37 cellular contexts compared by ENCODE assay signal in the genomic region with DNA sequence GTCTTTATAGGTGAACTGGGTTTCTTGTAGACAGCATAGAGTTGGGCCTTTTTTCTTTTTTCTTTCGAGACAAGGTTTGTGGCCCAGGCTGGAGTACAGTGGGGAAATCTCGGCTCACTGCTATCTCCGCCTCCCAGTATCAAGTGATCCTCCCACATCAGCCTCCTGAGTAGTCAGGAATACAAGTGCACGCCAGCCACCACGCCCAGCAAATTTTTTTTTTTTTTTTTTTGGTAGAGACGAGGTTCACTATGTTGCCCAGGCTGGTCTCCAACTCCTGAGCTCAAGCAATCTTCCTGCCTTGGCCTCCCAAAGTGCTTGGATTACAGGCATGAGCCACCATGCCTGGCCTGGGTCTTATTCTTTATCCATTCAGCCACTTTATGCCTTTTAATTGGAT. TPM values are rescaled to one million over a fixed set of nuclear protein-coding genes. Genes with fewer than 3 reads are reported as not detected.
"Had no signal": no experiment of that assay in that cellular context is flagged by ENCODE, and none has a peak within 500 bp of the region (broad histone marks: within the 10 kb centered on the region; RNA-seq: fewer than 3 reads in every experiment).

No MANE protein-coding gene starts in this region.

- H3K36me3 ChIP-seq: brain microvascular endothelial cell, cardiac muscle cell, Peyer's patch, SJSA1 had no signal

- H3K9me3 ChIP-seq: Peyer's patch had no signal

- H3K27ac ChIP-seq: brain microvascular endothelial cell, cardiac muscle cell, Peyer's patch, SJSA1, VCaP had no signal

- H3K27me3 Mint-ChIP-seq: activated B cell treated with CpG ODN at 0.5 μM for 24 hours; activated CD4-positive, alpha-beta memory T cell treated with anti-CD3 and anti-CD28 coated beads for 36 hours; activated naive CD8-positive, alpha-beta T cell treated with anti-CD3 and anti-CD28 coated beads for 36 hours; activated T-helper 17 cell treated with anti-CD3 and anti-CD28 coated beads, Interleukin-2, amount 50 U/mL, for 72 hours; central memory CD8-positive, alpha-beta T cell had no signal

- H3K27me3 ChIP-seq: brain microvascular endothelial cell, cardiac muscle cell, Peyer's patch, SJSA1 had no signal

- H3K9me3 Mint-ChIP-seq: activated T-helper 17 cell treated with anti-CD3 and anti-CD28 coated beads, Interleukin-2, amount 50 U/mL, for 72 hours had no signal

- H3K4me1 ChIP-seq: Peyer's patch had no signal

- H3K4me1 Mint-ChIP-seq: central memory CD8-positive, alpha-beta T cell had no signal

- H3K4me3 Mint-ChIP-seq: activated B cell treated with CpG ODN at 0.5 μM for 24 hours; activated CD4-positive, alpha-beta memory T cell treated with anti-CD3 and anti-CD28 coated beads for 36 hours; activated naive CD8-positive, alpha-beta T cell treated with anti-CD3 and anti-CD28 coated beads for 36 hours; activated T-cell treated with anti-CD3 and anti-CD28 coated beads, Interleukin-2, amount 50 U/mL, for 72 hours; activated T-helper 17 cell treated with anti-CD3 and anti-CD28 coated beads, Interleukin-2, amount 50 U/mL, for 72 hours; central memory CD8-positive, alpha-beta T cell had no signal

- ATAC-seq: activated T-cell treated with anti-CD3 and anti-CD28 coated beads, Interleukin-2, amount 50 U/mL, for 72 hours; activated T-helper 17 cell treated with anti-CD3 and anti-CD28 coated beads, Interleukin-2, amount 50 U/mL, for 72 hours; PC-3; SK-N-SH treated with all-trans-retinoic acid at 6 μM for 48 hours had no signal

- H3K4me3 ChIP-seq: cardiac muscle cell, Peyer's patch, SJSA1 had no signal

- DNase-seq: activated B cell treated with CpG ODN at 0.5 μM for 24 hours; activated CD4-positive, alpha-beta memory T cell treated with anti-CD3 and anti-CD28 coated beads for 36 hours; activated CD4-positive, alpha-beta T cell treated with anti-CD3 and anti-CD28 coated beads for 4 hours; activated CD4-positive, alpha-beta T cell treated with anti-CD3 and anti-CD28 coated beads, Interleukin-2, amount 50 U/mL, for 1 hour; activated CD4-positive, CD25-positive, alpha-beta regulatory T cell treated with anti-CD3 and anti-CD28 coated beads, Interleukin-2, amount 50 U/mL, for 72 hours; activated effector memory CD4-positive, alpha-beta T cell treated with anti-CD3 and anti-CD28 coated beads, Interleukin-2, amount 50 U/mL, for 16 hours; activated naive CD4-positive, alpha-beta T cell; activated naive CD4-positive, alpha-beta T cell treated with anti-CD3 and anti-CD28 coated beads, Interleukin-2, amount 50 U/mL, for 16 hours; activated naive CD8-positive, alpha-beta T cell treated with anti-CD3 and anti-CD28 coated beads for 36 hours; activated T-cell treated with anti-CD3 and anti-CD28 coated beads, Interleukin-2, amount 50 U/mL, for 1 hour; activated T-cell treated with anti-CD3 and anti-CD28 coated beads, Interleukin-2, amount 50 U/mL, for 72 hours; amniotic stem cell; aorta; brain microvascular endothelial cell; Karpas-422; MM.1S; NCI-H1105; NCI-H1417 treated with DMSO at 0.1 percent for 48 hours; NCI-H187 treated with DMSO at 0.1 percent for 48 hours; NCI-H2081; NCI-H2171 treated with DMSO at 0.1 percent for 48 hours; NCI-H2227 treated with DMSO at 0.1 percent for 48 hours; NCI-H524 treated with DMSO at 0.1 percent for 48 hours; PC-3; RPMI8226; SHP77 treated with DMSO at 0.1 percent for 48 hours; T-helper 1 cell; T-helper 2 cell; T-helper 9 cell had no signal

- H3K27ac Mint-ChIP-seq: activated B cell treated with CpG ODN at 0.5 μM for 24 hours; activated CD4-positive, alpha-beta memory T cell treated with anti-CD3 and anti-CD28 coated beads for 36 hours; activated naive CD8-positive, alpha-beta T cell treated with anti-CD3 and anti-CD28 coated beads for 36 hours; activated T-cell treated with anti-CD3 and anti-CD28 coated beads, Interleukin-2, amount 50 U/mL, for 72 hours; activated T-helper 17 cell treated with anti-CD3 and anti-CD28 coated beads, Interleukin-2, amount 50 U/mL, for 72 hours had no signal

RNA-seq across cellular contexts. Expression of a gene that starts 28.9 kb away (rescaled TPM):
- total RNA-seq: NCI-H460, PC-3, SJSA1 had no signal

RNA-seq across cellular contexts. Expression of a gene that starts 40.0 kb away (rescaled TPM):
- total RNA-seq: cardiac muscle cell, NCI-H460, PC-3, Peyer's patch, SJSA1 had no signal
- polyA plus RNA-seq: aorta had no signal
